Comparison of ENCODE assay signal across 8 cellular contexts in genomic region chr6:148367418-148368024, GRCh38. TPM values are rescaled to one million over a fixed set of nuclear protein-coding genes. Genes with fewer than 3 reads are reported as not detected.
DNase-seq lines count a peak whose midpoint lies in the region; ATAC-seq and TF ChIP-seq lines count a peak whose summit lies in the region.

No MANE protein-coding gene starts in this region.

- H3K4me2 ChIP-seq in GM23338: no peak overlapping the region

- no peaks in the 10 kb centered on the region for H3K27me3 ChIP-seq in GM23338 (ENCODE audit: insufficient read depth)

- H3K9me2 ChIP-seq in GM23338 (ENCODE audit: insufficient read depth): no peaks in the 10 kb centered on the region

- no peaks in the 10 kb centered on the region; the same call in 2 of the 3 replicates for H3K36me3 Mint-ChIP-seq in GM23338 (ENCODE audit: low read depth)
- H3K36me3 Mint-ChIP-seq in stimulated activated memory B cell treated with anti-CD40 and anti-IgM and Interleukin-4, amounts not matched to agents 10 μg/mL and 1 μg/mL and 100 μg/mL, for 72 hours: no peaks in the 10 kb centered on the region

- in situ Hi-C loops in G401 (cut with HindIII; ENCODE audit: low sequenced_read_pairs): no loop called here

- H3K4me3 ChIP-seq in GM23338: no peak overlapping the region

- no peak overlapping the region for H3K4me3 Mint-ChIP-seq in GM23338
- no peak overlapping the region for H3K4me3 Mint-ChIP-seq in stimulated activated memory B cell treated with anti-CD40 and anti-IgM and Interleukin-4, amounts not matched to agents 10 μg/mL and 1 μg/mL and 100 μg/mL, for 72 hours

- H3K4me1 ChIP-seq in GM23338 (ENCODE audit: insufficient read depth): peaks cover 26% of the 10 kb centered on the region

- peaks cover 84% of the 10 kb centered on the region for H3K79me2 ChIP-seq in GM23338 (replicated peaks; ENCODE audit: insufficient read depth)

- H3K27ac Mint-ChIP-seq in GM23338: peak overlapping the region; percentile 67; the same call in 1 of the 2 replicates
- H3K27ac Mint-ChIP-seq in stimulated activated memory B cell treated with anti-CD40 and anti-IgM and Interleukin-4, amounts not matched to agents 10 μg/mL and 1 μg/mL and 100 μg/mL, for 72 hours: no peak overlapping the region

- intact Hi-C loops in Right ventricle myocardium inferior (cut with DNase I): loop anchor here (5.0 kb wide), 2 partner anchors 75 to 95 kb away; no protein-coding TSS in a partner anchor

- 0 out of 3 replicates have a peak, but pooled peaks cover under 1% of the 10 kb centered on the region for H3K9me3 Mint-ChIP-seq in GM23338
- H3K9me3 Mint-ChIP-seq in stimulated activated memory B cell treated with anti-CD40 and anti-IgM and Interleukin-4, amounts not matched to agents 10 μg/mL and 1 μg/mL and 100 μg/mL, for 72 hours: no peaks in the 10 kb centered on the region

- peak in 1 of 2 experiments; percentile 25; a peak in 2 of 4 replicates for TF ChIP-seq CTCF in GM23338 (conservative IDR thresholded peaks at IDR 0.05; ENCODE audit: low read depth in 2 of 2)

- DNase-seq in GM23338 (ENCODE audit: low spot score) (peak; percentile 42), SKM-1 (lab: John Stamatoyannopoulos, UW; ENCODE audit: unreplicated experiment) (peak; percentile 44), Right ventricle myocardium inferior (ENCODE audit: missing footprints) (peak; percentile 80), LoVo (ENCODE audit: low spot score) (no peak), G401 (ENCODE audit: low spot score) (no peak), T1000 (lab: John Stamatoyannopoulos, UW) (no peak)
- no peak for DNase-seq in activated CD4-positive, alpha-beta T cell treated with anti-CD3 and anti-CD28 coated beads, Interleukin-2, amount 50 U/mL, for 4 hours

- H3K36me3 ChIP-seq in GM23338 (ENCODE audit: insufficient read depth): no peaks in the 10 kb centered on the region

- peaks cover 42% of the 10 kb centered on the region for H3K4me1 Mint-ChIP-seq in GM23338
- H3K4me1 Mint-ChIP-seq in stimulated activated memory B cell treated with anti-CD40 and anti-IgM and Interleukin-4, amounts not matched to agents 10 μg/mL and 1 μg/mL and 100 μg/mL, for 72 hours: peaks cover 16% of the 10 kb centered on the region

- peak overlapping the region; percentile 2; the same call in 1 of the 2 replicates for H3K27ac ChIP-seq in GM23338 (ENCODE audit: low read depth)

- peak; percentile 70 for ATAC-seq in GM23338
- peak; percentile 81 for ATAC-seq in Right ventricle myocardium inferior
- peak; percentile 54 for ATAC-seq in stimulated activated memory B cell treated with anti-CD40 and anti-IgM and Interleukin-4, amounts not matched to agents 10 μg/mL and 1 μg/mL and 100 μg/mL, for 72 hours

- no peak overlapping the region for H2AFZ ChIP-seq in GM23338

- H4K20me1 ChIP-seq in GM23338 (replicated peaks; ENCODE audit: insufficient read depth): no peaks in the 10 kb centered on the region; the same call in 1 of the 2 replicates

- H3K27me3 Mint-ChIP-seq in GM23338 (ENCODE audit: insufficient read depth, low read depth, poor library complexity): peaks cover 2% of the 10 kb centered on the region
- H3K27me3 Mint-ChIP-seq in stimulated activated memory B cell treated with anti-CD40 and anti-IgM and Interleukin-4, amounts not matched to agents 10 μg/mL and 1 μg/mL and 100 μg/mL, for 72 hours: peaks cover 76% of the 10 kb centered on the region

- H3F3A ChIP-seq in GM23338 (replicated peaks; ENCODE audit: low read depth): no peaks in the 10 kb centered on the region

TF ChIP-seq in GM23338, 12 proteins besides CTCF, POLR2A, EP300 and RAD21 (continues in another document):
- TF ChIP-seq JUNB (IDR thresholded peaks at IDR 0.05; ENCODE audit: unreplicated experiment): no peak
- TF ChIP-seq, protein P1, sequence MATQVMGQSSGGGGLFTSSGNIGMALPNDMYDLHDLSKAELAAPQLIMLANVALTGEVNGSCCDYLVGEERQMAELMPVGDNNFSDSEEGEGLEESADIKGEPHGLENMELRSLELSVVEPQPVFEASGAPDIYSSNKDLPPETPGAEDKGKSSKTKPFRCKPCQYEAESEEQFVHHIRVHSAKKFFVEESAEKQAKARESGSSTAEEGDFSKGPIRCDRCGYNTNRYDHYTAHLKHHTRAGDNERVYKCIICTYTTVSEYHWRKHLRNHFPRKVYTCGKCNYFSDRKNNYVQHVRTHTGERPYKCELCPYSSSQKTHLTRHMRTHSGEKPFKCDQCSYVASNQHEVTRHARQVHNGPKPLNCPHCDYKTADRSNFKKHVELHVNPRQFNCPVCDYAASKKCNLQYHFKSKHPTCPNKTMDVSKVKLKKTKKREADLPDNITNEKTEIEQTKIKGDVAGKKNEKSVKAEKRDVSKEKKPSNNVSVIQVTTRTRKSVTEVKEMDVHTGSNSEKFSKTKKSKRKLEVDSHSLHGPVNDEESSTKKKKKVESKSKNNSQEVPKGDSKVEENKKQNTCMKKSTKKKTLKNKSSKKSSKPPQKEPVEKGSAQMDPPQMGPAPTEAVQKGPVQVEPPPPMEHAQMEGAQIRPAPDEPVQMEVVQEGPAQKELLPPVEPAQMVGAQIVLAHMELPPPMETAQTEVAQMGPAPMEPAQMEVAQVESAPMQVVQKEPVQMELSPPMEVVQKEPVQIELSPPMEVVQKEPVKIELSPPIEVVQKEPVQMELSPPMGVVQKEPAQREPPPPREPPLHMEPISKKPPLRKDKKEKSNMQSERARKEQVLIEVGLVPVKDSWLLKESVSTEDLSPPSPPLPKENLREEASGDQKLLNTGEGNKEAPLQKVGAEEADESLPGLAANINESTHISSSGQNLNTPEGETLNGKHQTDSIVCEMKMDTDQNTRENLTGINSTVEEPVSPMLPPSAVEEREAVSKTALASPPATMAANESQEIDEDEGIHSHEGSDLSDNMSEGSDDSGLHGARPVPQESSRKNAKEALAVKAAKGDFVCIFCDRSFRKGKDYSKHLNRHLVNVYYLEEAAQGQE (IDR thresholded peaks at IDR 0.05; ENCODE audit: unreplicated experiment): no peak
- TF ChIP-seq ZNF114 (CRISPR knock-in tag; IDR thresholded peaks at IDR 0.05): no peak
- no peak for TF ChIP-seq EZH2phosphoT487 (IDR thresholded peaks at IDR 0.05; ENCODE audit: unreplicated experiment)
- TF ChIP-seq ETS1 (IDR thresholded peaks at IDR 0.05): no peak
- no peak for TF ChIP-seq STAT1 (IDR thresholded peaks at IDR 0.05; ENCODE audit: unreplicated experiment)

RNA-seq across cellular contexts. Expression of gene SASH1, which starts 24.9 kb away (rescaled TPM):
- total RNA-seq in GM23338 (2014; rRNA removed; shearing (Covaris generic)): 20.8 and 30.2 TPM in 2 replicates
- 7.4 and 8.2 TPM in 2 replicates for polyA plus RNA-seq in GM23338 (2016; fragmentation: Nextera tagmentation; extraction: Ambion mirVana)
- total RNA-seq in Right ventricle myocardium inferior: 36.8 TPM
- total RNA-seq in G401 (2014; rRNA removed; shearing (Covaris generic)): 4.1 and 4.6 TPM in 2 replicates

Comparison
In these comparisons a context has a peak if more than half of its experiments do, and no peak if none do; other contexts are left out.
1. DNase-seq: peak in GM23338 (single experiment), SKM-1 (single experiment) and Right ventricle myocardium inferior (single experiment); none in LoVo (single experiment), activated CD4-positive, alpha-beta T cell treated with anti-CD3 and anti-CD28 coated beads, Interleukin-2, amount 50 U/mL, for 4 hours (0 of 2), G401 (single experiment) and T1000 (single experiment).
2. Peak in every context shown above with its lines, with median percentiles within 50 percentile points of each other: ATAC-seq.